In the genomic region with DNA sequence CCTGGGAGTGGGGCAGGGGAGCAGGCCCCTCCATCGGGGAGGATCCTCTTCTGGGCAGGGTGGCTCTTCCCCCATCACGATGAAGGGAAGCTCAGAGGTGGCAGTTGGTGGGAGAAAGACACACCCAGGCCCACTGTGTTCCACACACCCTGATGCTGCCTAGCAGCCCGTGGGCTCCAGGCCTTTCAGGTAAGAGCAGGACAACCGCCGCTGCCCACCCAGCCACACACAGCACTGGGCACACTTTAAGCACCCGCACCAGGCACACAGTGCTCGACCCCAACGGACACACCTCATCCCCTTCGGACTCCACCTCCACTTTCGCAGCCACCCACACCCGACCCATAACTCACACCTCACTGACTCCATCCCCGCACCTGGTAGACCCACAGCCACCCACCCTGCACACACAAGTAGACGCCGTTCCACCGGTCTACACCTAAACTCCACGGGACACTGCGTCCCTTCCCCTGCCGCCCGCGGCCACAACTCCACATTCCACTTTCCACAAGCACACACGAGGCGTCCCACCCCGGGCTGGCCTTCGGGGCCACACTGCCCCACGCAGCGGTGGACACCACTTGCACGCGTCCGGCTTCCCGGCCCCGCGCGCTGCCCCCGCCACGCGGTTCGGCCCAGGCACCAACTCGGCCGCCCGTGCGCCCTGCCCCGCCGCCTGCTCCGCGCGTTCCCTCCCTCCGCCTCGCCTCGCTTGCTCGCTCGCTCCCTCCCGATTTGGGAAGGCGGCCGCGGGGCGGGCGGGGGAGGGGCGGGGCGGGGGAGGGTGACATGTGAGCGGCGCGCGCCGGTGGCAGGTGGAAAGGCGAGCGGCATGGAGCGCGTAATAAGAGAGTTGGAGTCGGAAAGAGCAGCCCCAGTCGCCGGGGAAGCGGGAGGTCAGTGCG, we compare ENCODE assay signal across 8 cellular contexts. TPM values are rescaled to one million over a fixed set of nuclear protein-coding genes. Genes with fewer than 3 reads are reported as not detected.
A peak's percentile ranks its signal among the peaks of the same experiment; 100 is the strongest.
DNase-seq lines count a peak whose midpoint lies in the region; ATAC-seq and TF ChIP-seq lines count a peak whose summit lies in the region.

A gene (plus strand): TSS at position 787 of the 905 bp plus-strand sequence. CDS start 307 bp downstream, outside the sequence.

- H3K79me2 ChIP-seq in parathyroid adenoma: no peaks in the 10 kb centered on the region

- H3K27me3 ChIP-seq in parathyroid adenoma (ENCODE audit: control insufficient read depth, insufficient read depth, low read length): no peaks in the 10 kb centered on the region

- peaks cover 25% of the 10 kb centered on the region for H3K27me3 Mint-ChIP-seq in activated T-helper 17 cell treated with anti-CD3 and anti-CD28 coated beads, Interleukin-2, amount 50 U/mL, for 72 hours
- peaks cover 12% of the 10 kb centered on the region for H3K27me3 Mint-ChIP-seq in glutamatergic neuron (ENCODE audit: unreplicated experiment)

- no peaks in the 10 kb centered on the region for H3K36me3 ChIP-seq in parathyroid adenoma (ENCODE audit: control insufficient read depth, insufficient read depth, low read length)

- H3K9ac ChIP-seq in parathyroid adenoma: no peak within 1 kb of the TSS

- H3K27ac Mint-ChIP-seq in activated T-helper 17 cell treated with anti-CD3 and anti-CD28 coated beads, Interleukin-2, amount 50 U/mL, for 72 hours: no peak within 1 kb of the TSS
- no peak within 1 kb of the TSS for H3K27ac Mint-ChIP-seq in glutamatergic neuron (ENCODE audit: unreplicated experiment)

- no peaks in the 10 kb centered on the region for H3K9me3 Mint-ChIP-seq in activated T-helper 17 cell treated with anti-CD3 and anti-CD28 coated beads, Interleukin-2, amount 50 U/mL, for 72 hours
- H3K9me3 Mint-ChIP-seq in glutamatergic neuron (ENCODE audit: unreplicated experiment): peaks cover 2% of the 10 kb centered on the region

- peaks cover 4% of the 10 kb centered on the region for H3K4me1 Mint-ChIP-seq in activated T-helper 17 cell treated with anti-CD3 and anti-CD28 coated beads, Interleukin-2, amount 50 U/mL, for 72 hours
- H3K4me1 Mint-ChIP-seq in glutamatergic neuron (ENCODE audit: low read depth, unreplicated experiment): peaks cover 15% of the 10 kb centered on the region

- DNase-seq in DMS53 (lab: John Stamatoyannopoulos, UW) (peak; percentile 70), LNCaP clone FGC (ENCODE audit: low read depth) (no peak), glutamatergic neuron (peak; percentile 64), SKM-1 treated with dmso at 0.1 percent for 144 hours (lab: John Stamatoyannopoulos, UW; ENCODE audit: unreplicated experiment) (no peak), amniotic stem cell (lab: John Stamatoyannopoulos, UW) (no peak)

- H3K4me2 ChIP-seq in parathyroid adenoma (ENCODE audit: low read length): peak within 1 kb of the TSS; percentile 76

- no peaks in the 10 kb centered on the region for H3K9me3 ChIP-seq in parathyroid adenoma (ENCODE audit: control insufficient read depth, low read length)

- H3K4me3 ChIP-seq in LNCaP clone FGC (ENCODE audit: low read depth, low read length): peak within 1 kb of the TSS; percentile 49
- H3K4me3 ChIP-seq in parathyroid adenoma (ENCODE audit: low read depth, low read length): no peak within 1 kb of the TSS

- H2AFZ ChIP-seq in parathyroid adenoma: peak within 1 kb of the TSS; percentile 42

- H3K27ac ChIP-seq in parathyroid adenoma: no peak within 1 kb of the TSS

- peaks cover 6% of the 10 kb centered on the region for H3K36me3 Mint-ChIP-seq in activated T-helper 17 cell treated with anti-CD3 and anti-CD28 coated beads, Interleukin-2, amount 50 U/mL, for 72 hours (ENCODE audit: low read depth)
- no peaks in the 10 kb centered on the region for H3K36me3 Mint-ChIP-seq in glutamatergic neuron (ENCODE audit: unreplicated experiment)

- peaks cover 3% of the 10 kb centered on the region for H3K4me1 ChIP-seq in parathyroid adenoma

- peak; percentile 35 for ATAC-seq in activated T-helper 17 cell treated with anti-CD3 and anti-CD28 coated beads, Interleukin-2, amount 50 U/mL, for 72 hours (replicated peaks)
- ATAC-seq in HG03469 (IDR thresholded peaks at IDR 0.05; ENCODE audit: unreplicated experiment): no peak

- 0 out of 2 replicates have a peak, but pooled peaks have one; percentile 0 for TF ChIP-seq CTCF in LNCaP clone FGC (IDR thresholded peaks at IDR 0.05; ENCODE audit: control insufficient read depth, extremely low read depth, insufficient read depth)
- TF ChIP-seq CTCF in glutamatergic neuron (IDR thresholded peaks at IDR 0.05; ENCODE audit: partially characterized antibody, unreplicated experiment): no peak
- TF ChIP-seq CTCF in parathyroid adenoma (IDR thresholded peaks at IDR 0.05): no peak

- H3K4me3 Mint-ChIP-seq in activated T-helper 17 cell treated with anti-CD3 and anti-CD28 coated beads, Interleukin-2, amount 50 U/mL, for 72 hours: peak within 1 kb of the TSS; percentile 74
- H3K4me3 Mint-ChIP-seq in glutamatergic neuron (ENCODE audit: unreplicated experiment): peak within 1 kb of the TSS; percentile 85

RNA-seq across cellular contexts. Expression of the gene that starts here (rescaled TPM):
- total RNA-seq in activated T-helper 17 cell treated with anti-CD3 and anti-CD28 coated beads, Interleukin-2, amount 50 U/mL, for 72 hours: 1 to 10 TPM in 1 of 2 donors, under 1 TPM in 1; 0.45 to 1.5 TPM
- total RNA-seq in glutamatergic neuron (ENCODE audit: unreplicated experiment): 0.76 TPM

Comparison
In these comparisons a context has a peak if more than half of its experiments do, and no peak if none do; other contexts are left out.
1. Peak in DNase-seq in glutamatergic neuron; RNA of the gene not detected or under 1 TPM.